ENCODE assay signal across 21 cellular contexts in the genomic region with DNA sequence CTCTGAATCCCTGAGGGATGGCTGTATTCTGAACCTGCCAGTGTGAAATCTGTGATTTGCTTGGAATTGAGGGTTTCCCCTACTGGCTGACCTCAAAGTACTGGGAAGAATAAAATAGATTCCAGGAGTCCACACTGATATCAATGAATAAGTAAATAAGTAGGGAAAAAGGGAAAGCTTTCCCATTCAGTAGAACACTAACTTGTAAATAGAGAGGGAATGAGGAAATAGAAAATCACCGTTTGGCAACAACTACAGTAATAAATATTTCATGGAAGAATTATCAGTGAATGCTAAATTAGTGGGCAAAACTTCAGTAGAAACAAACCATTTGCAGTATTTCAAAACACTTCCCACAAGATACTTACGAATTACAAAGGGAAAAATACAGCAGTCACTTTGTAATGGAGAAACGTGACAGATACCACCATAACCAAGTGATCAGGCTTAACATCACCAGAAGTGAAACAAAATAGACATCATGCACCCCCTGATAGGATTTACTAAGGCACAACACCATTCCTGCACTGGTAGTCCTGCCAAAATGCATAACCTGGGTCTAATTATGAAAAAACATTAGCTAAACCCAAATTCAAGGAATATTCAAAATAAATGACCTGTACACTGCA.
"Had no signal": no experiment of that assay in that cellular context is flagged by ENCODE, and none has a peak within 500 bp of the region (broad histone marks: within the 10 kb centered on the region; RNA-seq: fewer than 3 reads in every experiment).

No MANE protein-coding gene starts in this region.

- H3K9ac ChIP-seq: neural progenitor cell, parathyroid adenoma had no signal

- H3K4me3 ChIP-seq: colonic mucosa, hepatocyte, neural progenitor cell, SJCRH30, tibial artery had no signal

- H3K36me3 ChIP-seq: colonic mucosa, neural progenitor cell, SJCRH30 had no signal

- H3K4me1 ChIP-seq: colonic mucosa, neural progenitor cell, SJCRH30, tibial artery had no signal

- H3K27me3 ChIP-seq: colonic mucosa, hepatocyte, neural progenitor cell, SJCRH30, tibial artery had no signal

- FAIRE-seq: endothelial cell of umbilical vein, small intestine had no signal

- ATAC-seq: activated CD4-positive, CD25-positive, alpha-beta regulatory T cell treated with anti-CD3 and anti-CD28 coated beads, Interleukin-2, amount 50 U/mL, for 24 hours; activated CD8-positive, alpha-beta memory T cell treated with anti-CD3 and anti-CD28 coated beads, Interleukin-2, amount 10 ng/mL, durations not matched to agents 7 days and 5 days; activated T-cell treated with anti-CD3 and anti-CD28 coated beads, Interleukin-2, amount 50 U/mL, for 4 hours; stimulated activated effector memory CD8-positive, alpha-beta T cell treated with anti-CD3 and anti-CD28 coated beads, Interleukin-12 subunit alpha, Interleukin-12 subunit beta, amount 100 ng/mL, for 72 hours had no signal

- DNase-seq: activated CD4-positive, alpha-beta T cell treated with anti-CD3 and anti-CD28 coated beads, Interleukin-2, amount 50 U/mL, for 48 hours; activated CD8-positive, alpha-beta memory T cell treated with anti-CD3 and anti-CD28 coated beads, Interleukin-2, amount 10 ng/mL, durations not matched to agents 7 days and 5 days; activated effector memory CD4-positive, alpha-beta T cell treated with anti-CD3 and anti-CD28 coated beads, Interleukin-2, amount 50 U/mL, for 16 hours; activated naive CD8-positive, alpha-beta T cell treated with anti-CD3 and anti-CD28 coated beads, Interleukin-2, amount 10 ng/mL, durations not matched to agents 7 days and 5 days; activated T-cell treated with anti-CD3 and anti-CD28 coated beads, Interleukin-2, amount 50 U/mL, for 4 hours; caudate nucleus; colonic mucosa; effector CD4-positive, alpha-beta T cell; kidney glomerular epithelial cell; mammary epithelial cell; retina; SJCRH30; small intestine; SW 1271; tibial artery had no signal

- H3K27ac ChIP-seq: colonic mucosa, hepatocyte, neural progenitor cell, parathyroid adenoma, SJCRH30, tibial artery had no signal

- H3K9me3 ChIP-seq: colonic mucosa, SJCRH30, tibial artery had no signal
